Comparison of ENCODE assay signal across 8 cellular contexts in genomic region chr7:95509199-95509598, GRCh38. TPM values are rescaled to one million over a fixed set of nuclear protein-coding genes. Genes with fewer than 3 reads are reported as not detected.
DNase-seq lines count a peak whose midpoint lies in the region; ATAC-seq and TF ChIP-seq lines count a peak whose summit lies in the region.

No MANE protein-coding gene starts in this region.

- peak; percentile 55 for DNase-seq in ELR (ENCODE audit: low read depth)
- peak; percentile 99 for DNase-seq in NCI-H82 (lab: John Stamatoyannopoulos, UW)
- no peak for DNase-seq in foreskin keratinocyte
- no peak for DNase-seq in NCI-H187 treated with DMSO at 0.1 percent for 48 hours (lab: John Stamatoyannopoulos, UW)
- DNase-seq in stimulated activated naive CD4-positive, alpha-beta T cell treated with Interleukin-2 at 50 U/mL for 16 hours (lab: John Stamatoyannopoulos, UW): no peak
- DNase-seq in NK-92 (lab: John Stamatoyannopoulos, UW; ENCODE audit: unreplicated experiment): no peak

- H3K27ac ChIP-seq in foreskin keratinocyte: no peak overlapping the region

- H3K4me1 ChIP-seq in foreskin keratinocyte: no peaks in the 10 kb centered on the region

- no peak for TF ChIP-seq CTCF in foreskin keratinocyte (conservative IDR thresholded peaks at IDR 0.05)

- H3K27me3 ChIP-seq in foreskin keratinocyte: peaks cover 26% of the 10 kb centered on the region

- ATAC-seq in HG03097 (IDR thresholded peaks at IDR 0.05; ENCODE audit: low FRiP score, unreplicated experiment) (peak; percentile 43), foreskin keratinocyte (peak; percentile 46), HG02759 (IDR thresholded peaks at IDR 0.05; ENCODE audit: unreplicated experiment) (no peak)

RNA-seq across cellular contexts. Expression of gene ASB4, which starts 23.5 kb away (rescaled TPM):
- total RNA-seq in foreskin keratinocyte: not detected in 2 replicates
- polyA plus RNA-seq in foreskin keratinocyte: not detected in 2 replicates

Comparison
In these comparisons a context has a peak if more than half of its experiments do, and no peak if none do; other contexts are left out.
1. DNase-seq: peak in ELR (single experiment) and NCI-H82 (single experiment); none in foreskin keratinocyte (0 of 2), NCI-H187 treated with DMSO at 0.1 percent for 48 hours (single experiment), stimulated activated naive CD4-positive, alpha-beta T cell treated with Interleukin-2 at 50 U/mL for 16 hours (single experiment) and NK-92 (single experiment).